Comparison of ENCODE assay signal across 8 cellular contexts in the genomic region with DNA sequence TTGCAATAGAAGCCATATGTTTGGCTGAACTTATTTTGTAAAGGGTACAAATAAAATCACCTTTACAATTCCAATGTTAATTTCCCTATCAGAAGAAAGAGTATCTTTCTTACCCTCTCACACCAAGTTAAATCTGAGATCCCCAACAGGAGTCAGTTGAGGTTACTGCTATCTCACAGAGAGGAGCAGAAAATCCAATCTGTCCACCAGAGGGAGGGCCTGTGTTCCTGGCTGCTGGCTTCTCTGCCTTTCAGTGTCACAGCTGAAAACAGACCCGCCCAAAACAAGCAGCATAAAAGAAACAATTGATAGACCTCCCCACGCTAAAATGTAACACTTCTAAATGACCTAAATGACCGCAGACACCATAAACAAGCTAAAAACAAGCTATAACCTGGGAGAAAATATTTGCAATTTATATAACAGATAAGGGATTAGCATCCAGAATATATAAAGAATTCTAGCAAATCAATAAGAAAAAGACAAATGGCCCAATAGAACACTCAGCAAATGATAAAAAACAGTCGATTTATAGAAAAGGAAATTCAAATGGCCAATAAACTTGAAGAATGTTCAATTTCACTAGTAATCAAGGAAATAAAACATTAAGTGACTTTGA. TPM values are rescaled to one million over a fixed set of nuclear protein-coding genes. Genes with fewer than 3 reads are reported as not detected.
DNase-seq lines count a peak whose midpoint lies in the region; ATAC-seq, FAIRE-seq and TF ChIP-seq lines count a peak whose summit lies in the region.

No MANE protein-coding gene starts in this region.

- no peak overlapping the region for H3K23ac ChIP-seq in mesendoderm (ENCODE audit: low read length)

- H3K4me1 Mint-ChIP-seq in activated CD4-positive, alpha-beta T cell treated with anti-CD3 and anti-CD28 coated beads, Interleukin-2, amount 10 ng/mL, durations not matched to agents 24 days and 14 days = peaks cover 2% of the 10 kb centered on the region

- DNase-seq in AG04450 (ENCODE audit: low read depth, low spot score) (peak; percentile 37), GM18507 (ENCODE audit: extremely low spot score, insufficient read length, low read depth) (peak; percentile 23), NCI-H460 (ENCODE audit: extremely low read depth, low read depth) (peak; percentile 54), mesendoderm (peak; percentile 84), testis (peak; percentile 87)
- DNase-seq in activated CD4-positive, alpha-beta T cell treated with anti-CD3 and anti-CD28 coated beads, Interleukin-2, amount 10 ng/mL, durations not matched to agents 24 days and 14 days = peak; percentile 88

- no peaks in the 10 kb centered on the region for H3K9me3 Mint-ChIP-seq in activated CD4-positive, alpha-beta T cell treated with anti-CD3 and anti-CD28 coated beads, Interleukin-2, amount 10 ng/mL, durations not matched to agents 24 days and 14 days

- no peak for TF ChIP-seq POLR2A in testis (IDR thresholded peaks at IDR 0.05)

- H3K4me3 ChIP-seq in AG04450 (ENCODE audit: low read depth, low read length) = no peak overlapping the region
- H3K4me3 ChIP-seq in mesendoderm (ENCODE audit: low read length) = no peak overlapping the region
- H3K4me3 ChIP-seq in testis = no peak overlapping the region

- WGBS in mesendoderm (ENCODE audit: extremely low coverage, insufficient coverage, low lambda C conversion rate) = no CpG with 5 or more reads among the region's 4 CpGs
- 32% methylated on average over 4 of the region's 4 CpGs for WGBS in testis, 2 donors

- H3K36me3 ChIP-seq in mesendoderm (ENCODE audit: control insufficient read depth, insufficient read depth, low read length) (no peaks in the 10 kb centered on the region), testis (ENCODE audit: low read depth, missing control alignments) (no peaks in the 10 kb centered on the region)

- no peak overlapping the region for H3K4me3 Mint-ChIP-seq in activated CD4-positive, alpha-beta T cell treated with anti-CD3 and anti-CD28 coated beads, Interleukin-2, amount 10 ng/mL, durations not matched to agents 24 days and 14 days

- no peaks in the 10 kb centered on the region; the same call in 1 of the 2 replicates for H3K9me3 ChIP-seq in AG04450 (ENCODE audit: control insufficient read depth, insufficient read depth, low read length)
- no peaks in the 10 kb centered on the region for H3K9me3 ChIP-seq in testis

- no peak overlapping the region for H4K8ac ChIP-seq in mesendoderm (ENCODE audit: low read depth, low read length)

- no peaks in the 10 kb centered on the region for H3K79me1 ChIP-seq in mesendoderm (ENCODE audit: low read length)

- H3K27ac ChIP-seq in AG04450 (ENCODE audit: low read depth, low read length) (no peak overlapping the region), mesendoderm (ENCODE audit: low read depth, low read length) (no peak overlapping the region), testis (peak overlapping the region in 1 of 2 donors; percentile 9)

- no peak overlapping the region for H3K56ac ChIP-seq in mesendoderm (ENCODE audit: low read length)

- H3K27me3 ChIP-seq in AG04450 (ENCODE audit: control insufficient read depth, insufficient read depth, low read length) (peaks cover 27% of the 10 kb centered on the region), mesendoderm (ENCODE audit: insufficient read depth, low read length, poor library complexity) (no peaks in the 10 kb centered on the region), testis (no peaks in the 10 kb centered on the region)

- H2BK15ac ChIP-seq in mesendoderm (replicated peaks; ENCODE audit: low read depth) = no peak overlapping the region

- POLR2A ChIA-PET in AG04450 (lab: Yijun Ruan, JAX) = interaction anchor here (0.5 kb wide), 1 partner anchor 63 kb away, joined by 6 read pairs; no protein-coding TSS in a partner anchor

- H3K4me1 ChIP-seq in mesendoderm (ENCODE audit: control insufficient read depth, low read depth, low read length) (no peaks in the 10 kb centered on the region), testis (no peaks in the 10 kb centered on the region)

- H3K18ac ChIP-seq in mesendoderm (ENCODE audit: low read length) = no peak overlapping the region

- H3K79me2 ChIP-seq in mesendoderm (ENCODE audit: control insufficient read depth, insufficient read depth, low read length) = no peaks in the 10 kb centered on the region

- H3K4ac ChIP-seq in mesendoderm (ENCODE audit: low read depth, low read length) = no peak overlapping the region

- ATAC-seq in HG03432 (IDR thresholded peaks at IDR 0.05; ENCODE audit: unreplicated experiment) = no peak

- H2BK120ac ChIP-seq in mesendoderm (ENCODE audit: low read depth, low read length) = no peak overlapping the region

- no peak overlapping the region for H2BK5ac ChIP-seq in mesendoderm (ENCODE audit: low read length)

- FAIRE-seq in GM18507 (lab: Jason Lieb, UNC) (peak; percentile 51), endometrium (lab: Jason Lieb, UNC) (peak; percentile 72)

- no peak overlapping the region for H4K5ac ChIP-seq in mesendoderm (ENCODE audit: low read length)

- no peak overlapping the region for H3K9ac ChIP-seq in mesendoderm (ENCODE audit: low read length)

- CTCF ChIA-PET in AG04450 (lab: Charles Lee) = interaction anchor here (0.6 to 4.8 kb wide), 21 partner anchors 9 to 197 kb away, joined by 3 to 81 read pairs (median 4); partner anchors contain the start of gene MVB12B

- H3K36me3 Mint-ChIP-seq in activated CD4-positive, alpha-beta T cell treated with anti-CD3 and anti-CD28 coated beads, Interleukin-2, amount 10 ng/mL, durations not matched to agents 24 days and 14 days (ENCODE audit: low read depth) = no peaks in the 10 kb centered on the region

- TF ChIP-seq CTCF in AG04450 (IDR thresholded peaks at IDR 0.05; ENCODE audit: low read depth, low read length) = peak; percentile 92
- peak; percentile 49 to 79 (median 69) for TF ChIP-seq CTCF in testis (IDR thresholded peaks at IDR 0.05)

- intact Hi-C loops in activated CD4-positive, alpha-beta T cell treated with anti-CD3 and anti-CD28 coated beads, Interleukin-2, amount 10 ng/mL, durations not matched to agents 24 days and 14 days (cut with micrococcal nuclease) = loop anchor here (1.0 kb wide), 2 partner anchors 96 to 189 kb away; no protein-coding TSS in a partner anchor
- intact Hi-C loops in testis (cut with DNase I; ENCODE audit: low total_unique reads) = loop anchor here (10.0 kb wide), 2 partner anchors 103 to 193 kb away; no protein-coding TSS in a partner anchor

- no peak overlapping the region for H3K27ac Mint-ChIP-seq in activated CD4-positive, alpha-beta T cell treated with anti-CD3 and anti-CD28 coated beads, Interleukin-2, amount 10 ng/mL, durations not matched to agents 24 days and 14 days

- H2AK5ac ChIP-seq in mesendoderm (ENCODE audit: low read length) = no peak overlapping the region

- H3K27me3 Mint-ChIP-seq in activated CD4-positive, alpha-beta T cell treated with anti-CD3 and anti-CD28 coated beads, Interleukin-2, amount 10 ng/mL, durations not matched to agents 24 days and 14 days = peaks cover 8% of the 10 kb centered on the region

- H3K4me2 ChIP-seq in mesendoderm (ENCODE audit: low read length) = no peak overlapping the region

RNA-seq across cellular contexts. Expression of gene MVB12B, which starts 24.5 kb away (rescaled TPM):
- polyA plus RNA-seq in AG04450 (2011; rRNA removed) (4.2 and 4.4 TPM in 2 replicates), testis (ENCODE audit: insufficient read depth, low read depth, low replicate concordance) (13.6 TPM)
- 6.7 and 9.1 TPM in 2 replicates for polyA minus RNA-seq in AG04450 (2011; rRNA and poly(A)+ RNA removed)
- total RNA-seq in NCI-H460 (2014; rRNA removed; shearing (Covaris generic)) = 5.0 and 5.5 TPM in 2 replicates
- polyA plus RNA-seq in NCI-H460 (2014; cell fraction: nucleus; rRNA removed) = 3.5 and 5.1 TPM in 2 replicates
- total RNA-seq in activated CD4-positive, alpha-beta T cell treated with anti-CD3 and anti-CD28 coated beads, Interleukin-2, amount 10 ng/mL, durations not matched to agents 24 days and 14 days = 0.49 and 1.3 TPM in 2 replicates
- 4.8 TPM for polyA plus RNA-seq in mesendoderm (2013, experiment 1 of 2)
- 4.6 TPM for polyA plus RNA-seq in mesendoderm (2013, experiment 2 of 2)
- total RNA-seq in testis = 10 to 100 TPM; 26.2 to 30.7 TPM

Comparison
In these comparisons a context has a peak if more than half of its experiments do, and no peak if none do; other contexts are left out.
1. DNase-seq: peak in every context shown above with its lines; median percentile 88 in activated CD4-positive, alpha-beta T cell treated with anti-CD3 and anti-CD28 coated beads, Interleukin-2, amount 10 ng/mL, durations not matched to agents 24 days and 14 days; 87 in testis; 84 in mesendoderm; 54 in NCI-H460; 37 in AG04450; 23 in GM18507.